ENCODE assay signal across 31 cellular contexts in genomic region chr20:664151-664550, GRCh38. TPM values are rescaled to one million over a fixed set of nuclear protein-coding genes. Genes with fewer than 3 reads are reported as not detected.
"Had no signal": no experiment of that assay in that cellular context is flagged by ENCODE, and none has a peak within 500 bp of the region (broad histone marks: within the 10 kb centered on the region; RNA-seq: fewer than 3 reads in every experiment).

No MANE protein-coding gene starts in this region.

- H3K9me3 Mint-ChIP-seq: activated CD4-positive, alpha-beta memory T cell treated with anti-CD3 and anti-CD28 coated beads, Interleukin-2, amount 10 ng/mL, durations not matched to agents 7 days and 5 days; activated naive CD8-positive, alpha-beta T cell treated with anti-CD3 and anti-CD28 coated beads for 36 hours; central memory CD8-positive, alpha-beta T cell; T-helper 1 cell treated with Interleukin-12 subunit alpha and Interleukin-12 subunit beta and Interleukin-4 antibody, amounts not matched to agents 30 μg/mL and 1 μg/mL, for 36 hours had no signal

- H3K36me3 ChIP-seq: brain microvascular endothelial cell, Peyer's patch, SJSA1 had no signal

- H3K4me1 ChIP-seq: SJSA1 had no signal

- H3K4me3 Mint-ChIP-seq: activated CD4-positive, alpha-beta memory T cell treated with anti-CD3 and anti-CD28 coated beads, Interleukin-2, amount 10 ng/mL, durations not matched to agents 7 days and 5 days; activated CD8-positive, alpha-beta memory T cell treated with anti-CD3 and anti-CD28 coated beads, Interleukin-2, amount 10 ng/mL, durations not matched to agents 7 days and 5 days; activated naive CD8-positive, alpha-beta T cell treated with anti-CD3 and anti-CD28 coated beads for 36 hours; central memory CD8-positive, alpha-beta T cell; T-helper 1 cell treated with Interleukin-12 subunit alpha and Interleukin-12 subunit beta and Interleukin-4 antibody, amounts not matched to agents 30 μg/mL and 1 μg/mL, for 36 hours had no signal

- H3K9me3 ChIP-seq: Peyer's patch, SJSA1, SK-N-SH had no signal

- FAIRE-seq: K562 had no signal

- H3K4me3 ChIP-seq: K562, Peyer's patch, SJSA1 had no signal

- H3K36me3 Mint-ChIP-seq: activated CD8-positive, alpha-beta memory T cell treated with anti-CD3 and anti-CD28 coated beads, Interleukin-2, amount 10 ng/mL, durations not matched to agents 7 days and 5 days; activated naive CD8-positive, alpha-beta T cell treated with anti-CD3 and anti-CD28 coated beads for 36 hours had no signal

- H3K27ac Mint-ChIP-seq: activated CD4-positive, alpha-beta memory T cell treated with anti-CD3 and anti-CD28 coated beads, Interleukin-2, amount 10 ng/mL, durations not matched to agents 7 days and 5 days; activated CD8-positive, alpha-beta memory T cell treated with anti-CD3 and anti-CD28 coated beads, Interleukin-2, amount 10 ng/mL, durations not matched to agents 7 days and 5 days; activated naive CD8-positive, alpha-beta T cell treated with anti-CD3 and anti-CD28 coated beads for 36 hours had no signal

- H3K27ac ChIP-seq: brain microvascular endothelial cell, Peyer's patch, SJSA1, VCaP had no signal

- DNase-seq: activated CD4-positive, alpha-beta memory T cell treated with anti-CD3 and anti-CD28 coated beads, Interleukin-2, amount 10 ng/mL, durations not matched to agents 7 days and 5 days; activated CD4-positive, alpha-beta T cell treated with anti-CD3 and anti-CD28 coated beads for 1 hour; activated CD4-positive, CD25-positive, alpha-beta regulatory T cell; activated CD8-positive, alpha-beta memory T cell treated with anti-CD3 and anti-CD28 coated beads for 24 hours; activated CD8-positive, alpha-beta memory T cell treated with anti-CD3 and anti-CD28 coated beads, Interleukin-2, amount 10 ng/mL, durations not matched to agents 7 days and 5 days; activated CD8-positive, alpha-beta memory T cell treated with anti-CD3 and anti-CD28 coated beads, Interleukin-2, amount 50 U/mL, for 48 hours; activated effector memory CD4-positive, alpha-beta T cell treated with Interleukin-2 at 50 U/mL for 16 hours; activated naive CD4-positive, alpha-beta T cell treated with anti-CD3 and anti-CD28 coated beads, Interleukin-2, amount 50 U/mL, for 16 hours; amniotic stem cell; aorta; brain microvascular endothelial cell; Karpas-422; NCI-H1105 treated with DMSO at 0.1 percent for 48 hours; NCI-H1436; NCI-H1694 treated with DMSO at 0.1 percent for 48 hours; NCI-H2029; NCI-H345; NCI-H524 treated with DMSO at 0.1 percent for 48 hours; PC-3; Peyer's patch; RPMI8226; SHP77 treated with DMSO at 0.1 percent for 48 hours; SK-N-SH had no signal

- ATAC-seq: K562, PC-3 had no signal

- H3K9ac ChIP-seq: SK-N-SH had no signal

RNA-seq across cellular contexts. Expression of gene SCRT2, which starts 11.5 kb away (rescaled TPM):
- total RNA-seq: activated CD4-positive, alpha-beta memory T cell treated with anti-CD3 and anti-CD28 coated beads, Interleukin-2, amount 10 ng/mL, durations not matched to agents 7 days and 5 days; activated CD8-positive, alpha-beta memory T cell treated with anti-CD3 and anti-CD28 coated beads, Interleukin-2, amount 10 ng/mL, durations not matched to agents 7 days and 5 days; activated naive CD8-positive, alpha-beta T cell treated with anti-CD3 and anti-CD28 coated beads for 36 hours; aorta; MCF 10A; NCI-H460; PC-3; Peyer's patch; SJSA1 had no signal
- polyA plus RNA-seq: aorta, SK-N-SH had no signal

RNA-seq across cellular contexts. Expression of gene TCF15, which starts 54.0 kb away (rescaled TPM):
- total RNA-seq: activated CD4-positive, alpha-beta memory T cell treated with anti-CD3 and anti-CD28 coated beads, Interleukin-2, amount 10 ng/mL, durations not matched to agents 7 days and 5 days; activated CD8-positive, alpha-beta memory T cell treated with anti-CD3 and anti-CD28 coated beads, Interleukin-2, amount 10 ng/mL, durations not matched to agents 7 days and 5 days; MCF 10A; NCI-H460; Peyer's patch; SJSA1 had no signal
- polyA plus RNA-seq: aorta, SK-N-SH had no signal
